In genomic region chr7:51249991-51250390, GRCh38 we compare ENCODE assay signal across 24 cellular contexts.
DNase-seq lines count a peak whose midpoint lies in the region; ATAC-seq and TF ChIP-seq lines count a peak whose summit lies in the region.
"Had no signal": no experiment of that assay in that cellular context is flagged by ENCODE, and none has a peak within 500 bp of the region (broad histone marks: within the 10 kb centered on the region; RNA-seq: fewer than 3 reads in every experiment).

No MANE protein-coding gene starts in this region.

- DNase-seq in ACHN (peak; percentile 22), left colon (no peak), gastrocnemius medialis (no peak), NCI-H748 (lab: John Stamatoyannopoulos, UW; ENCODE audit: unreplicated experiment) (no peak), iPS-NIHi11 (ENCODE audit: low spot score) (no peak), COLO829 (ENCODE audit: low spot score) (no peak)
- DNase-seq: BE2C; CD8-positive, alpha-beta memory T cell; HFFc6; IMR-90; KG1; MG63; NCI-H1105 treated with DMSO at 0.1 percent for 48 hours; NCI-H146; NCI-H1930; NCI-H2107; NCI-H446; NCI-H524 treated with DMSO at 0.1 percent for 48 hours; PC-9; Right ventricle myocardium superior had no signal

- H3K36me3 ChIP-seq in gastrocnemius medialis = no peaks in the 10 kb centered on the region
- H3K36me3 ChIP-seq: BE2C, MG63, SJSA1 had no signal

- no peak for TF ChIP-seq CTCF in gastrocnemius medialis (IDR thresholded peaks at IDR 0.05 in 4 of 5, conservative IDR thresholded peaks at IDR 0.05 in 1 of 5)

- H3K27ac ChIP-seq in cingulate gyrus (ENCODE audit: low read depth, low read length) (peak overlapping the region; percentile 67), gastrocnemius medialis (peak overlapping the region in 3 of 4 donors; percentile 19 to 86 (median 66))
- H3K27ac ChIP-seq: 22Rv1, PC-9, SJSA1 had no signal

- no peaks in the 10 kb centered on the region for H3K9me3 ChIP-seq in gastrocnemius medialis
- H3K9me3 ChIP-seq: BE2C, MG63, SJSA1 had no signal

- peaks cover 60% of the 10 kb centered on the region in 2 donors for H3K4me1 ChIP-seq in gastrocnemius medialis
- H3K4me1 ChIP-seq: BE2C, SJSA1 had no signal

- no peak overlapping the region for H3K4me3 ChIP-seq in gastrocnemius medialis
- H3K4me3 ChIP-seq: MG63, PC-9, SJSA1 had no signal

- in situ Hi-C loops in ACHN (cut with HindIII; ENCODE audit: low pct_ligation_motif_present, low pct_unique_long_range_greater_than_20kb, low sequenced_read_pairs) = no loop called here
- in situ Hi-C loops in gastrocnemius medialis (cut with MboI; ENCODE audit: low sequenced_read_pairs in 4 of 4) = no loop called here

- peak; percentile 57 for ATAC-seq in left colon
- ATAC-seq in gastrocnemius medialis = no peak
- no peak for ATAC-seq in GM18858 (IDR thresholded peaks at IDR 0.05; ENCODE audit: unreplicated experiment)

- intact Hi-C loops in left colon (cut with DNase I, micrococcal nuclease) (no loop called here), gastrocnemius medialis (cut with DNase I; ENCODE audit: low total_unique reads) (loop anchor here (2.0 kb wide), 1 partner anchor 15 kb away; no protein-coding TSS in a partner anchor)

- TF ChIP-seq POLR2A in gastrocnemius medialis (IDR thresholded peaks at IDR 0.05) = no peak

- H3K27me3 ChIP-seq in gastrocnemius medialis = no peaks in the 10 kb centered on the region
- H3K27me3 ChIP-seq: BE2C, MG63, SJSA1 had no signal
